18 cellular contexts compared by ENCODE assay signal in the genomic region with DNA sequence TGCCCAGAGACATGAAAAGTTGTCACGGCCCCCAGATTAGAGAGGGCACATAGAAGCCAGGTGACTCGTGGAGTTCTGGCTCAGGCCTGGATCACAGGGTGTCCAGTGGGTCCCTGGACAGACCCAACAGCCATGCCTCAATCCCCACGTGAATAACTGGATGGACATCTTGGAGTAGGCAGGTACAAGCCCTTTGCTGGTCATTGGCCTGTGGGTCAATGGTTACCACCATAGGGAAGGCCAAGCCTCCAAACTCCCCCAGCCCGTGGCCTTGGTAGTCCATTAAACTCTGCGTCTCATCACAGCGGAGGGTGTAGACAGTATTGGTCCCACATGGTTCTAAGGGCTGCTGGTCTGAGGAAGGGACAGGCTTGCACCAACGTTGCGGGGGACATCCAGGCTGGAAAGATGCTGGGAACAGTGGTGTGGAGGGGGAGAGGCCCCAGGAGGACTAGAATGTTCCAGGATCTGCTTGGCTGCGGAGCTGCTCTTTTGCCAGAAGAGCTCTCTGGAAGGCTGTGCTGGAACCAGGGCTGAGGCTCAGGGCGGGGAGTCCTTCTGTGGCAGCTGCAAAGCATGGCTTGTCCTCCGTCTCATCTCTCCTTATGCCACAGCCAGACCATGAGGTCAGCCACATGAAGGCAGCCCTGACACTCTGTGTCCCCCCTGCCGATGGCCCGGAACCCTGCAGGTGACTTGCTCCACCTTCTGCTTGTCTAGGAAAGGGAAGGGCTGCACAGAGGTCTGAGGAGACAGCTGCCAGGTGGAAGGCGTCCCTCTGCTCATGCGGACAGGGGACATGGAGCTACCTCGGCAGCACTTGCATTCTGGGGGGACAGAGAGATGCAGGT.
DNase-seq lines count a peak whose midpoint lies in the region; ATAC-seq and TF ChIP-seq lines count a peak whose summit lies in the region.
"Had no signal": no experiment of that assay in that cellular context is flagged by ENCODE, and none has a peak within 500 bp of the region (broad histone marks: within the 10 kb centered on the region; RNA-seq: fewer than 3 reads in every experiment).

No MANE protein-coding gene starts in this region.

- peaks cover 0 to 8% of the 10 kb centered on the region in 2 donors for H3K4me1 ChIP-seq in neuronal stem cell (ENCODE audit: control insufficient read depth in 2 of 2, insufficient read depth in 1 of 2, low read depth in 1 of 2, low read length in 2 of 2)
- no peaks in the 10 kb centered on the region for H3K4me1 ChIP-seq in upper lobe of right lung

- H3K27ac Mint-ChIP-seq in chondrocyte (ENCODE audit: unreplicated experiment), result no peak overlapping the region
- H3K27ac Mint-ChIP-seq: CD8-positive, alpha-beta T cell had no signal

- no peak overlapping the region for H3K4me2 ChIP-seq in neuronal stem cell (ENCODE audit: insufficient read depth, low read length, poor library complexity, severe bottlenecking)
- H3K4me2 ChIP-seq: BLaER1 had no signal

- H2BK12ac ChIP-seq in neuronal stem cell (ENCODE audit: low read length), result peak overlapping the region; percentile 46

- DNase-seq in activated CD8-positive, alpha-beta memory T cell treated with anti-CD3 and anti-CD28 coated beads, Interleukin-2, amount 50 U/mL, for 48 hours, result peak; percentile 2
- DNase-seq in activated CD8-positive, alpha-beta memory T cell treated with anti-CD3 and anti-CD28 coated beads, Interleukin-2, amount 50 U/mL, for 4 hours, result no peak
- peak; percentile 82 for DNase-seq in chondrocyte (ENCODE audit: low spot score)
- no peak for DNase-seq in neuronal stem cell (ENCODE audit: low spot score)
- DNase-seq in upper lobe of right lung, result peak; percentile 53
- DNase-seq in medulla oblongata (ENCODE audit: extremely low spot score), result no peak
- DNase-seq: DMS79, MV-4-11, NCI-H1417, NCI-H187 treated with DMSO at 0.1 percent for 48 hours, NCI-H446, NCI-H69 had no signal

- peak overlapping the region; percentile 85 for H3K23ac ChIP-seq in neuronal stem cell (ENCODE audit: low read depth, low read length, poor library complexity)

- WGBS in neuronal stem cell (ENCODE audit: extremely low coverage in 2 of 2, insufficient read length in 2 of 2, insufficient replicate concordance in 1 of 2), 2 donors, result no CpG with 5 or more reads among the region's 16 CpGs

- H3K9me3 Mint-ChIP-seq in chondrocyte (ENCODE audit: low read depth), result peaks cover 8% of the 10 kb centered on the region
- H3K9me3 Mint-ChIP-seq: CD8-positive, alpha-beta T cell had no signal

- H3K14ac ChIP-seq in neuronal stem cell (ENCODE audit: low read length), result peak overlapping the region; percentile 1

- H4K8ac ChIP-seq in neuronal stem cell (ENCODE audit: low read depth, low read length), result no peak overlapping the region

- peaks cover 2% of the 10 kb centered on the region for H3K36me3 Mint-ChIP-seq in chondrocyte (ENCODE audit: low read depth)
- H3K36me3 Mint-ChIP-seq: CD8-positive, alpha-beta T cell had no signal

- H2AFZ ChIP-seq in neuronal stem cell (ENCODE audit: low read length), result no peak overlapping the region
- H2AFZ ChIP-seq: GM23248 had no signal

- H3K27me3 Mint-ChIP-seq in chondrocyte (ENCODE audit: low read depth), result no peaks in the 10 kb centered on the region

- no peaks in the 10 kb centered on the region for H3K79me1 ChIP-seq in neuronal stem cell (ENCODE audit: low read depth, low read length)

- H3K9me3 ChIP-seq in neuronal stem cell (replicated peaks in 1 of 2; ENCODE audit: control insufficient read depth in 2 of 2, insufficient read depth in 1 of 2, low read depth in 1 of 2, low read length in 2 of 2) (no peaks in the 10 kb centered on the region), upper lobe of right lung (no peaks in the 10 kb centered on the region)
- H3K9me3 ChIP-seq: BLaER1 had no signal

- H2BK120ac ChIP-seq in neuronal stem cell (ENCODE audit: low read depth, low read length), result no peak overlapping the region

- no peak for ATAC-seq in upper lobe of right lung
- no peak for ATAC-seq in HG02981 (IDR thresholded peaks at IDR 0.05; ENCODE audit: unreplicated experiment)
- ATAC-seq in GM21619 (IDR thresholded peaks at IDR 0.05; ENCODE audit: unreplicated experiment), result no peak
- ATAC-seq: CD8-positive, alpha-beta T cell; K562 had no signal

- peak overlapping the region; percentile 92 for H3K18ac ChIP-seq in neuronal stem cell (ENCODE audit: low read length)

- no peaks in the 10 kb centered on the region for H3K4me1 Mint-ChIP-seq in chondrocyte (ENCODE audit: low read depth)

- no peak overlapping the region for H3K4ac ChIP-seq in neuronal stem cell (ENCODE audit: low read length)

- H3K27ac ChIP-seq in neuronal stem cell (replicated peaks; ENCODE audit: low read length) (no peak overlapping the region), upper lobe of right lung (no peak overlapping the region)
- H3K27ac ChIP-seq: BLaER1, GM23248 had no signal

- H3K4me3 ChIP-seq in neuronal stem cell (ENCODE audit: low read length in 2 of 2), result no peak overlapping the region
- H3K4me3 ChIP-seq in upper lobe of right lung, result no peak overlapping the region
- H3K4me3 ChIP-seq: BLaER1, GM23248, K562 had no signal

- TF ChIP-seq CTCF in chondrocyte (IDR thresholded peaks at IDR 0.05) (no peak), upper lobe of right lung (IDR thresholded peaks at IDR 0.05) (no peak)

- H2BK15ac ChIP-seq in neuronal stem cell (ENCODE audit: low read length), result peak overlapping the region; percentile 22

- no peak overlapping the region for H3K9ac ChIP-seq in neuronal stem cell (ENCODE audit: low read depth, low read length, poor library complexity)
- H3K9ac ChIP-seq: BLaER1, GM23248 had no signal

- no peak overlapping the region for H2BK5ac ChIP-seq in neuronal stem cell (ENCODE audit: low read length)

- intact Hi-C loops in upper lobe of right lung (cut with DNase I), result no loop called here

- H4K91ac ChIP-seq in neuronal stem cell (ENCODE audit: low read depth, low read length, poor library complexity), result no peak overlapping the region

- peaks cover 0 to 3% (median 0%) of the 10 kb centered on the region in 3 experiments for H3K27me3 ChIP-seq in neuronal stem cell (ENCODE audit: control insufficient read depth in 3 of 3, insufficient read depth in 3 of 3, low read depth in 1 of 3, low read length in 3 of 3)
- no peaks in the 10 kb centered on the region for H3K27me3 ChIP-seq in upper lobe of right lung
- H3K27me3 ChIP-seq: BLaER1 had no signal

- no peak overlapping the region for H3K4me3 Mint-ChIP-seq in chondrocyte (ENCODE audit: unreplicated experiment)
- H3K4me3 Mint-ChIP-seq: CD8-positive, alpha-beta T cell had no signal

- peak overlapping the region; percentile 92 for H2AK5ac ChIP-seq in neuronal stem cell (ENCODE audit: low read depth, low read length)

- H3K36me3 ChIP-seq in neuronal stem cell (replicated peaks in 1 of 2; ENCODE audit: control insufficient read depth in 2 of 2, insufficient read depth in 2 of 2, low read length in 2 of 2) (no peaks in the 10 kb centered on the region), upper lobe of right lung (no peaks in the 10 kb centered on the region)
- H3K36me3 ChIP-seq: BLaER1 had no signal

Comparison
In these comparisons a context has a peak if more than half of its experiments do, and no peak if none do; other contexts are left out.
1. DNase-seq: peak in activated CD8-positive, alpha-beta memory T cell treated with anti-CD3 and anti-CD28 coated beads, Interleukin-2, amount 50 U/mL, for 48 hours (single experiment), chondrocyte (single experiment) and upper lobe of right lung (single experiment); none in activated CD8-positive, alpha-beta memory T cell treated with anti-CD3 and anti-CD28 coated beads, Interleukin-2, amount 50 U/mL, for 4 hours (single experiment), neuronal stem cell (single experiment) and medulla oblongata (single experiment).